Comparison of ENCODE assay signal across 10 cellular contexts in genomic region chrX:65674351-65674893, GRCh38. TPM values are rescaled to one million over a fixed set of nuclear protein-coding genes. Genes with fewer than 3 reads are reported as not detected.
DNase-seq lines count a peak whose midpoint lies in the region; ATAC-seq, FAIRE-seq and TF ChIP-seq lines count a peak whose summit lies in the region.
"Had no signal": no experiment of that assay in that cellular context is flagged by ENCODE, and none has a peak within 500 bp of the region (broad histone marks: within the 10 kb centered on the region; RNA-seq: fewer than 3 reads in every experiment).

No MANE protein-coding gene starts in this region.

- peak overlapping the region; percentile 94 for H3K27ac Mint-ChIP-seq in activated CD8-positive, alpha-beta T cell treated with anti-CD3 and anti-CD28 coated beads for 36 hours

- POLR2A ChIA-PET in activated CD8-positive, alpha-beta T cell treated with anti-CD3 and anti-CD28 coated beads for 36 hours (lab: Charles Lee): interaction anchor here (0.6 to 5.8 kb wide), 8 partner anchors 8 to 74 kb away, joined by 3 to 23 read pairs (median 5); no protein-coding TSS in a partner anchor

- peak; percentile 77 for FAIRE-seq in GM19239 (lab: Jason Lieb, UNC)
- FAIRE-seq in GM12892 (lab: Jason Lieb, UNC): no peak

- H3K9me3 Mint-ChIP-seq in activated CD8-positive, alpha-beta T cell treated with anti-CD3 and anti-CD28 coated beads for 36 hours: no peaks in the 10 kb centered on the region

- TF ChIP-seq CTCF in activated CD8-positive, alpha-beta T cell treated with anti-CD3 and anti-CD28 coated beads for 36 hours (IDR thresholded peaks at IDR 0.05): no peak
- no peak for TF ChIP-seq CTCF in spleen (IDR thresholded peaks at IDR 0.05 in 8 of 11, conservative IDR thresholded peaks at IDR 0.05 in 3 of 11)

- CTCF ChIA-PET in activated CD8-positive, alpha-beta T cell treated with anti-CD3 and anti-CD28 coated beads for 36 hours (lab: Charles Lee): interaction anchor here (0.7 to 5.9 kb wide), 4 partner anchors 15 to 78 kb away, joined by 4 to 25 read pairs (median 7); no protein-coding TSS in a partner anchor

- H3K9me3 ChIP-seq in spleen: no peaks in the 10 kb centered on the region

- no peak for DNase-seq in GM19239 (ENCODE audit: insufficient read length, low spot score)
- DNase-seq in activated CD8-positive, alpha-beta T cell treated with anti-CD3 and anti-CD28 coated beads for 36 hours: peak; percentile 34
- DNase-seq in Right ventricle myocardium superior: no peak
- no peak for DNase-seq in spleen
- no peak for DNase-seq in SIG-M5 (lab: John Stamatoyannopoulos, UW)
- DNase-seq in GM12892 (ENCODE audit: insufficient read length): no peak
- DNase-seq in HuH-7.5 (ENCODE audit: low spot score): no peak
- DNase-seq in GF-D8 (lab: John Stamatoyannopoulos, UW): no peak
- DNase-seq: glutamatergic neuron, KBM-7 had no signal

- H3K4me3 ChIP-seq in spleen: peak overlapping the region in 3 of 8 donors; percentile 7 to 87 (median 13)

- no peak for TF ChIP-seq POLR2A in spleen (IDR thresholded peaks at IDR 0.05)
- TF ChIP-seq POLR2A in GM12892 (IDR thresholded peaks at IDR 0.05; ENCODE audit: low read depth, low read length): no peak

- H3K27ac ChIP-seq in spleen: peak overlapping the region; percentile 42 to 97 (median 66)

- intact Hi-C loops in activated CD8-positive, alpha-beta T cell treated with anti-CD3 and anti-CD28 coated beads for 36 hours (cut with micrococcal nuclease): loop anchor here (5.0 kb wide), 2 partner anchors 48 to 77 kb away; no protein-coding TSS in a partner anchor
- intact Hi-C loops in Right ventricle myocardium superior (cut with DNase I) (no loop called here), spleen (cut with DNase I; ENCODE audit: low total_unique reads) (no loop called here)

- peaks cover 62% of the 10 kb centered on the region for H3K4me1 Mint-ChIP-seq in activated CD8-positive, alpha-beta T cell treated with anti-CD3 and anti-CD28 coated beads for 36 hours (ENCODE audit: low read depth)

- peak overlapping the region; percentile 95 for H3K4me3 Mint-ChIP-seq in activated CD8-positive, alpha-beta T cell treated with anti-CD3 and anti-CD28 coated beads for 36 hours

- peak; percentile 44 for ATAC-seq in activated CD8-positive, alpha-beta T cell treated with anti-CD3 and anti-CD28 coated beads for 36 hours
- peak; percentile 41 for ATAC-seq in Right ventricle myocardium superior (ENCODE audit: poor library complexity)

- peaks cover 0 to 28% (median 0%) of the 10 kb centered on the region in 6 donors for H3K36me3 ChIP-seq in spleen

- no peaks in the 10 kb centered on the region for H3K27me3 ChIP-seq in spleen (replicated peaks in 1 of 7)

- peaks cover 25 to 100% (median 91%) of the 10 kb centered on the region in 6 donors for H3K4me1 ChIP-seq in spleen

- no peaks in the 10 kb centered on the region for H3K27me3 Mint-ChIP-seq in activated CD8-positive, alpha-beta T cell treated with anti-CD3 and anti-CD28 coated beads for 36 hours

- WGBS in spleen, 5 donors: 25 to 53% (median 31%) methylated on average over 4 of the region's 4 CpGs

- peaks cover 79% of the 10 kb centered on the region for H3K36me3 Mint-ChIP-seq in activated CD8-positive, alpha-beta T cell treated with anti-CD3 and anti-CD28 coated beads for 36 hours (ENCODE audit: low read depth)

RNA-seq across cellular contexts. Expression of gene MSN, which starts 7.0 kb away (rescaled TPM):
- 100 to 1,000 TPM; 426 to 435 TPM for total RNA-seq in activated CD8-positive, alpha-beta T cell treated with anti-CD3 and anti-CD28 coated beads for 36 hours
- 97.6 TPM for total RNA-seq in Right ventricle myocardium superior
- total RNA-seq in spleen: 100 to 1,000 TPM; 298 to 396 (median 335) TPM
- polyA plus RNA-seq in spleen: 100 to 1,000 TPM; 101 to 197 (median 129) TPM
- 227 TPM for polyA plus RNA-seq in GM12892 (2012; ENCODE audit: missing spikeins)
